Comparison of ENCODE assay signal across 13 cellular contexts in the genomic region with DNA sequence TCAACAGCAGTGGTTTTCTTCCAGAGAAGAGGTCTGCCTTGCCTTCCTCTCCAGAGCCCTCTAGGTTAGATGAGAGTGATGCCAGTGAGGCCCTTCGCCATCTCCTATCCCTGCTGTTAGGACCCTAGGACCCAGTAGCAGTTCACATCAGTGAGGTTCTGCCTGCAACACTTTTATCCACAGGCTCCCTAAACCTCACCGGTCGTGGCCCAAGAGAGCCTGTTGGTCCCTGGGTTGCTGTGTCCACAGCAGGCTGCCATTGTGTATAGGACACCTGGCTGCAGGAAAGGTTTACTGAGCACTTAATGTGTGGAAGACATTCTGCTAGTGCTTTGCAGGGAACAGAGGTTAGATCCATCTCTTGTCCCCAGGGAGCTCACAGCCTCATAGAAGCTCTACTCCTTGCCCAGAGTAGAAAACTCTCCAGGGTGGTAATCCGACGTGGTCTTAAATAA. TPM values are rescaled to one million over a fixed set of nuclear protein-coding genes. Genes with fewer than 3 reads are reported as not detected.
"Had no signal": no experiment of that assay in that cellular context is flagged by ENCODE, and none has a peak within 500 bp of the region (broad histone marks: within the 10 kb centered on the region; RNA-seq: fewer than 3 reads in every experiment).

No MANE protein-coding gene starts in this region.

- DNase-seq: activated CD4-positive, alpha-beta T cell treated with anti-CD3 and anti-CD28 coated beads, Interleukin-2, amount 10 ng/mL, durations not matched to agents 24 days and 14 days; activated CD8-positive, alpha-beta T cell treated with anti-CD3 and anti-CD28 coated beads for 36 hours; activated naive CD4-positive, alpha-beta T cell treated with anti-CD3 and anti-CD28 coated beads for 36 hours; activated T-cell treated with anti-CD3 and anti-CD28 coated beads, Interleukin-2, amount 50 U/mL, for 4 hours; anterior cingulate cortex; brain microvascular endothelial cell; colonic mucosa; erythroblast; head of caudate nucleus; retina; spleen; stimulated activated CD8-positive, alpha-beta memory T cell treated with anti-CD3 and anti-CD28 coated beads, Interleukin-4, amount 100 ng/mL, for 48 hours; stimulated activated naive CD4-positive, alpha-beta T cell had no signal

- ATAC-seq: activated CD8-positive, alpha-beta T cell treated with anti-CD3 and anti-CD28 coated beads for 36 hours; activated T-cell treated with anti-CD3 and anti-CD28 coated beads, Interleukin-2, amount 50 U/mL, for 4 hours had no signal

RNA-seq across cellular contexts. Expression of a gene that starts 17.0 kb away (rescaled TPM):
- total RNA-seq: activated CD4-positive, alpha-beta T cell treated with anti-CD3 and anti-CD28 coated beads, Interleukin-2, amount 10 ng/mL, durations not matched to agents 24 days and 14 days; activated CD8-positive, alpha-beta T cell treated with anti-CD3 and anti-CD28 coated beads for 36 hours; activated naive CD4-positive, alpha-beta T cell treated with anti-CD3 and anti-CD28 coated beads for 36 hours had no signal
